ENCODE assay signal across 16 cellular contexts in the genomic region with DNA sequence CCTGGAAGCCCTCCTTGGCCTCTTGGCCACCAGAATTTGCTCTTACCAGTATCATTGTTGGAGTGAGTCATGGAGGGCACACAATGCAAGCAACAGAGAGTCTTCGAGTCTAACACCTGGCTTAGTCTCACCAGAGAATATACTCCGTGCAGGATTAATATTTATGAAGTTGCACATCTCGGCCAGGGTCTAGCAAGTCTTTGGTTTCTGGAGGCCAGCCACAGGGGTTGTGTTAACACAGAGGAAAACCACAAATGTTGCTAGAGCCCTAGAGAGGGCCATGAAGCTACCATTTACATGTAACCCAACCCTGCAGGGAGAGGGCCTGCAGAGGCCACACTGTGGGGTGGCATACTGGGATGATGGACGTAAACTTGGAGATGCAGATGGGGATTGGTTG.
A peak's percentile ranks its signal among the peaks of the same experiment; 100 is the strongest.
DNase-seq lines count a peak whose midpoint lies in the region; ATAC-seq and TF ChIP-seq lines count a peak whose summit lies in the region.
"Had no signal": no experiment of that assay in that cellular context is flagged by ENCODE, and none has a peak within 500 bp of the region (broad histone marks: within the 10 kb centered on the region; RNA-seq: fewer than 3 reads in every experiment).

No MANE protein-coding gene starts in this region.

- peaks cover 0 to 12% of the 10 kb centered on the region in 2 donors for H3K27me3 Mint-ChIP-seq in natural killer cell treated with Interleukin-12 subunit alpha and Interleukin-12 subunit beta and Interleukin-15 and Interleukin-18, amount 100 ng/mL, for 72 hours

- no peaks in the 10 kb centered on the region for H3K36me3 Mint-ChIP-seq in natural killer cell treated with Interleukin-12 subunit alpha and Interleukin-12 subunit beta and Interleukin-15 and Interleukin-18, amount 100 ng/mL, for 72 hours

- H3K4me3 ChIP-seq in choroid plexus epithelial cell (ENCODE audit: low read depth, low read length), result no peak overlapping the region
- H3K4me3 ChIP-seq: PC-9 had no signal

- no peak overlapping the region for H3K4me3 Mint-ChIP-seq in natural killer cell treated with Interleukin-12 subunit alpha and Interleukin-12 subunit beta and Interleukin-15 and Interleukin-18, amount 100 ng/mL, for 72 hours

- DNase-seq in H4 (ENCODE audit: low spot score) (peak; percentile 21), MV-4-11 (lab: John Stamatoyannopoulos, UW) (peak; percentile 10), choroid plexus epithelial cell (ENCODE audit: low read depth) (peak; percentile 17), islet precursor cell (no peak), Right ventricle myocardium inferior (ENCODE audit: missing footprints) (no peak), midbrain (lab: John Stamatoyannopoulos, UW) (no peak)
- DNase-seq in natural killer cell treated with Interleukin-12 subunit alpha and Interleukin-12 subunit beta and Interleukin-15 and Interleukin-18, amount 100 ng/mL, for 72 hours (ENCODE audit: low spot score), result no peak
- DNase-seq: GDM1, H7, NCI-H1694 treated with DMSO at 0.1 percent for 48 hours, NCI-H446, NCI-H526, PC-9, RPMI8226, SHP77 treated with DMSO at 0.1 percent for 48 hours, SK-N-SH had no signal

- ATAC-seq in natural killer cell treated with Interleukin-12 subunit alpha and Interleukin-12 subunit beta and Interleukin-15 and Interleukin-18, amount 100 ng/mL, for 72 hours, result peak; percentile 71 to 77
- no peak for ATAC-seq in Right ventricle myocardium inferior

- intact Hi-C loops in Right ventricle myocardium inferior (cut with DNase I), result no loop called here

- TF ChIP-seq CTCF in choroid plexus epithelial cell (conservative IDR thresholded peaks at IDR 0.05; ENCODE audit: low read depth, low read length), result no peak

- no peak overlapping the region for H3K27ac Mint-ChIP-seq in natural killer cell treated with Interleukin-12 subunit alpha and Interleukin-12 subunit beta and Interleukin-15 and Interleukin-18, amount 100 ng/mL, for 72 hours

- peaks cover 3% of the 10 kb centered on the region for H3K9me3 Mint-ChIP-seq in natural killer cell treated with Interleukin-12 subunit alpha and Interleukin-12 subunit beta and Interleukin-15 and Interleukin-18, amount 100 ng/mL, for 72 hours

- H3K4me1 Mint-ChIP-seq in natural killer cell treated with Interleukin-12 subunit alpha and Interleukin-12 subunit beta and Interleukin-15 and Interleukin-18, amount 100 ng/mL, for 72 hours (ENCODE audit: low read depth in 2 of 2), result peaks cover 38 to 39% of the 10 kb centered on the region in 2 donors

Comparison
In these comparisons a context has a peak if more than half of its experiments do, and no peak if none do; other contexts are left out.
1. DNase-seq: peak in H4 (single experiment), MV-4-11 (single experiment) and choroid plexus epithelial cell (single experiment); none in natural killer cell treated with Interleukin-12 subunit alpha and Interleukin-12 subunit beta and Interleukin-15 and Interleukin-18, amount 100 ng/mL, for 72 hours (single experiment), islet precursor cell (single experiment), Right ventricle myocardium inferior (single experiment) and midbrain (single experiment).